ENCODE assay signal across 14 cellular contexts in genomic region chr12:75892779-75893408, GRCh38.
DNase-seq lines count a peak whose midpoint lies in the region; ATAC-seq and TF ChIP-seq lines count a peak whose summit lies in the region.
"Had no signal": no experiment of that assay in that cellular context is flagged by ENCODE, and none has a peak within 500 bp of the region (broad histone marks: within the 10 kb centered on the region; RNA-seq: fewer than 3 reads in every experiment).

No MANE protein-coding gene starts in this region.

- no peaks in the 10 kb centered on the region for H3K9me2 ChIP-seq in GM23248 (ENCODE audit: insufficient read depth)

- H3K27ac ChIP-seq in GM23248 = no peak overlapping the region
- H3K27ac ChIP-seq in Panc1 (ENCODE audit: low read length) = peak overlapping the region; percentile 98
- no peak overlapping the region for H3K27ac ChIP-seq in esophagus squamous epithelium
- H3K27ac ChIP-seq: prostate gland, SK-N-MC had no signal

- H4K20me1 ChIP-seq in GM23248 (ENCODE audit: insufficient read depth) = no peaks in the 10 kb centered on the region

- H3K27me3 ChIP-seq in GM23248 (replicated peaks; ENCODE audit: insufficient read depth) = no peaks in the 10 kb centered on the region
- no peaks in the 10 kb centered on the region for H3K27me3 ChIP-seq in Panc1 (ENCODE audit: control insufficient read depth, insufficient read depth, low read length)
- no peaks in the 10 kb centered on the region for H3K27me3 ChIP-seq in esophagus squamous epithelium

- no peaks in the 10 kb centered on the region for H3K9me3 ChIP-seq in GM23248 (ENCODE audit: low read depth)
- H3K9me3 ChIP-seq in Panc1 (ENCODE audit: control insufficient read depth, insufficient read depth, low read depth, low read length) = peaks cover 31% of the 10 kb centered on the region; the same call in 1 of the 2 replicates
- H3K9me3 ChIP-seq in esophagus squamous epithelium = no peaks in the 10 kb centered on the region
- H3K9me3 ChIP-seq: prostate gland had no signal

- intact Hi-C loops in Panc1 (cut with micrococcal nuclease; ENCODE audit: unreplicated experiment) = no loop called here
- intact Hi-C loops in esophagus squamous epithelium (cut with DNase I) = no loop called here

- no peaks in the 10 kb centered on the region for H3K79me2 ChIP-seq in GM23248 (ENCODE audit: insufficient read depth)

- ATAC-seq in Panc1 = no peak
- ATAC-seq in stimulated activated memory B cell treated with anti-CD40 and anti-IgM and Interleukin-4, amounts not matched to agents 10 μg/mL and 1 μg/mL and 100 μg/mL, for 72 hours = no peak

- BruUV-seq in Panc1 (replicated peaks; lab: Mats Ljungman, UMichigan) = no TSS peak

- TF ChIP-seq CTCF in Panc1 (IDR thresholded peaks at IDR 0.05) = no peak
- no peak for TF ChIP-seq CTCF in epithelial cell of esophagus (IDR thresholded peaks at IDR 0.05; ENCODE audit: insufficient read depth, low read depth, low read length, missing control alignments)
- TF ChIP-seq CTCF in esophagus squamous epithelium (IDR thresholded peaks at IDR 0.05) = no peak

- WGBS in GM23248 (ENCODE audit: low coverage in 1 of 2, low lambda C conversion rate in 2 of 2, missing lambda C conversion rate in 2 of 2), 2 experiments = 78 to 80% methylated on average over 5 of the region's 5 CpGs
- 76 to 88% methylated on average over 5 of the region's 5 CpGs for whole genome bisulfite sequencing in esophagus squamous epithelium, 2 donors

- H3K9ac ChIP-seq in GM23248 = no peak overlapping the region

- no peaks in the 10 kb centered on the region for H3K36me3 ChIP-seq in GM23248 (ENCODE audit: low read depth)
- H3K36me3 ChIP-seq in Panc1 (ENCODE audit: control insufficient read depth, insufficient read depth, low read length) = no peaks in the 10 kb centered on the region
- no peaks in the 10 kb centered on the region for H3K36me3 ChIP-seq in esophagus squamous epithelium
- H3K36me3 ChIP-seq: prostate gland had no signal

- H3K9me3 Mint-ChIP-seq in stimulated activated memory B cell treated with anti-CD40 and anti-IgM and Interleukin-4, amounts not matched to agents 10 μg/mL and 1 μg/mL and 100 μg/mL, for 72 hours = no peaks in the 10 kb centered on the region
- H3K9me3 Mint-ChIP-seq: activated CD4-positive, alpha-beta T cell treated with anti-CD3 and anti-CD28 coated beads, Interleukin-2, amount 10 ng/mL, durations not matched to agents 24 days and 14 days had no signal

- peaks cover 10% of the 10 kb centered on the region for H3F3A ChIP-seq in GM23248 (ENCODE audit: insufficient read depth)

- POLR2A ChIA-PET in Panc1 (lab: Charles Lee) = no interaction called here

- H3K4me1 Mint-ChIP-seq in stimulated activated memory B cell treated with anti-CD40 and anti-IgM and Interleukin-4, amounts not matched to agents 10 μg/mL and 1 μg/mL and 100 μg/mL, for 72 hours = no peaks in the 10 kb centered on the region

- H3K4me3 ChIP-seq in GM23248 (no peak overlapping the region), Panc1 (ENCODE audit: low read depth in 2 of 2, low read length in 2 of 2) (no peak overlapping the region), epithelial cell of esophagus (ENCODE audit: low read length) (no peak overlapping the region), esophagus squamous epithelium (no peak overlapping the region)
- H3K4me3 ChIP-seq: lung, prostate gland, SK-N-MC had no signal

- H2AFZ ChIP-seq in GM23248 = no peak overlapping the region

- TF ChIP-seq POLR2A in esophagus squamous epithelium (IDR thresholded peaks at IDR 0.05) = no peak

- peaks cover 5% of the 10 kb centered on the region; the same call in 1 of the 2 replicates for H3K4me1 ChIP-seq in GM23248 (ENCODE audit: insufficient read depth)
- peaks cover 36% of the 10 kb centered on the region for H3K4me1 ChIP-seq in Panc1 (ENCODE audit: control insufficient read depth, insufficient read depth, low read length)
- peaks cover 0 to 15% (median 5%) of the 10 kb centered on the region in 3 donors for H3K4me1 ChIP-seq in esophagus squamous epithelium
- H3K4me1 ChIP-seq: prostate gland had no signal

- no peak overlapping the region for H3K27ac Mint-ChIP-seq in stimulated activated memory B cell treated with anti-CD40 and anti-IgM and Interleukin-4, amounts not matched to agents 10 μg/mL and 1 μg/mL and 100 μg/mL, for 72 hours
- H3K27ac Mint-ChIP-seq: activated CD4-positive, alpha-beta T cell treated with anti-CD3 and anti-CD28 coated beads, Interleukin-2, amount 10 ng/mL, durations not matched to agents 24 days and 14 days had no signal

- H3K36me3 Mint-ChIP-seq in stimulated activated memory B cell treated with anti-CD40 and anti-IgM and Interleukin-4, amounts not matched to agents 10 μg/mL and 1 μg/mL and 100 μg/mL, for 72 hours = no peaks in the 10 kb centered on the region

- in situ Hi-C loops in GM23248 (cut with MboI) (no loop called here), Panc1 (cut with HindIII; ENCODE audit: low pct_unique_long_range_greater_than_20kb, low sequenced_read_pairs) (no loop called here)

- no peak overlapping the region for H3K4me3 Mint-ChIP-seq in stimulated activated memory B cell treated with anti-CD40 and anti-IgM and Interleukin-4, amounts not matched to agents 10 μg/mL and 1 μg/mL and 100 μg/mL, for 72 hours
- H3K4me3 Mint-ChIP-seq: activated CD4-positive, alpha-beta T cell treated with anti-CD3 and anti-CD28 coated beads, Interleukin-2, amount 10 ng/mL, durations not matched to agents 24 days and 14 days had no signal

- CTCF ChIA-PET in Panc1 (lab: Charles Lee) = no interaction called here

- H3K27me3 Mint-ChIP-seq in stimulated activated memory B cell treated with anti-CD40 and anti-IgM and Interleukin-4, amounts not matched to agents 10 μg/mL and 1 μg/mL and 100 μg/mL, for 72 hours = peaks cover 19% of the 10 kb centered on the region

- peak; percentile 24 for DNase-seq in GM23248
- DNase-seq in Panc1 (ENCODE audit: low read depth, low spot score) = no peak
- peak; percentile 18 for DNase-seq in epithelial cell of esophagus (ENCODE audit: low read depth)
- peak; percentile 80 for DNase-seq in non-pigmented ciliary epithelial cell (ENCODE audit: low read depth)
- no peak for DNase-seq in SHP77 treated with DMSO at 0.1 percent for 48 hours (lab: John Stamatoyannopoulos, UW)
- DNase-seq in cerebellar cortex (ENCODE audit: low spot score) = no peak
- DNase-seq in esophagus squamous epithelium (lab: John Stamatoyannopoulos, UW) = no peak
- DNase-seq: activated CD4-positive, alpha-beta T cell treated with anti-CD3 and anti-CD28 coated beads, Interleukin-2, amount 10 ng/mL, durations not matched to agents 24 days and 14 days; NCI-H510A treated with DMSO at 0.1 percent for 48 hours; stimulated activated CD4-positive, alpha-beta T cell treated with anti-CD3 and anti-CD28 coated beads, Interleukin-2, amount 100 ng/mL, for 48 hours had no signal

- H3K4me2 ChIP-seq in GM23248 (ENCODE audit: unreplicated experiment) = no peak overlapping the region

Comparison
In these comparisons a context has a peak if more than half of its experiments do, and no peak if none do; other contexts are left out.
1. DNase-seq: peak in GM23248 (single experiment), epithelial cell of esophagus (single experiment) and non-pigmented ciliary epithelial cell (single experiment); none in Panc1 (single experiment), SHP77 treated with DMSO at 0.1 percent for 48 hours (single experiment), cerebellar cortex (single experiment) and esophagus squamous epithelium (single experiment).